In genomic region chr2:127597046-127597983, GRCh38 we compare ENCODE assay signal across 26 cellular contexts. TPM values are rescaled to one million over a fixed set of nuclear protein-coding genes. Genes with fewer than 3 reads are reported as not detected.
DNase-seq lines count a peak whose midpoint lies in the region; FAIRE-seq and TF ChIP-seq lines count a peak whose summit lies in the region.
"Had no signal": no experiment of that assay in that cellular context is flagged by ENCODE, and none has a peak within 500 bp of the region (broad histone marks: within the 10 kb centered on the region; RNA-seq: fewer than 3 reads in every experiment).

No MANE protein-coding gene starts in this region.

- H3K9me3 Mint-ChIP-seq in HFFc6 (peaks cover 46% of the 10 kb centered on the region), chondrocyte (ENCODE audit: low read depth) (peaks cover 37% of the 10 kb centered on the region)
- H3K9me3 Mint-ChIP-seq: activated naive CD8-positive, alpha-beta T cell treated with anti-CD3 and anti-CD28 coated beads, Interleukin-2, amount 50 U/mL, for 24 hours; activated T-helper 17 cell treated with anti-CD3 and anti-CD28 coated beads, Interleukin-2, amount 50 U/mL, for 72 hours had no signal

- no peak for FAIRE-seq in D721Med (lab: Jason Lieb, UNC)
- FAIRE-seq: A204.1, colon, frontal cortex had no signal

- H3K27ac Mint-ChIP-seq in HFFc6, result peak overlapping the region; percentile 80
- peak overlapping the region; percentile 32 for H3K27ac Mint-ChIP-seq in chondrocyte (ENCODE audit: unreplicated experiment)
- H3K27ac Mint-ChIP-seq: activated naive CD8-positive, alpha-beta T cell treated with anti-CD3 and anti-CD28 coated beads, Interleukin-2, amount 50 U/mL, for 24 hours; activated T-helper 17 cell treated with anti-CD3 and anti-CD28 coated beads, Interleukin-2, amount 50 U/mL, for 72 hours; B cell; brain; CD8-positive, alpha-beta memory T cell; T-helper 17 cell had no signal

- H3K4me3 Mint-ChIP-seq in HFFc6 (no peak overlapping the region), chondrocyte (ENCODE audit: unreplicated experiment) (no peak overlapping the region)
- H3K4me3 Mint-ChIP-seq: activated naive CD8-positive, alpha-beta T cell treated with anti-CD3 and anti-CD28 coated beads, Interleukin-2, amount 50 U/mL, for 24 hours; activated T-helper 17 cell treated with anti-CD3 and anti-CD28 coated beads, Interleukin-2, amount 50 U/mL, for 72 hours; B cell; brain; CD8-positive, alpha-beta memory T cell; T-helper 17 cell had no signal

- intact Hi-C loops in posterior vena cava (cut with DNase I), result loop anchor here in 1 of 2 donors (5.0 kb wide), 1 partner anchor 425 kb away; no protein-coding TSS in a partner anchor

- H3K36me3 Mint-ChIP-seq in HFFc6 (ENCODE audit: low read depth), result peaks cover 47% of the 10 kb centered on the region
- peaks cover 5% of the 10 kb centered on the region for H3K36me3 Mint-ChIP-seq in chondrocyte (ENCODE audit: low read depth)
- H3K36me3 Mint-ChIP-seq: brain; CD8-positive, alpha-beta memory T cell had no signal

- H3K27me3 Mint-ChIP-seq in HFFc6 (ENCODE audit: insufficient read depth) (no peaks in the 10 kb centered on the region), chondrocyte (ENCODE audit: low read depth) (no peaks in the 10 kb centered on the region)
- H3K27me3 Mint-ChIP-seq: activated naive CD8-positive, alpha-beta T cell treated with anti-CD3 and anti-CD28 coated beads, Interleukin-2, amount 50 U/mL, for 24 hours; activated T-helper 17 cell treated with anti-CD3 and anti-CD28 coated beads, Interleukin-2, amount 50 U/mL, for 72 hours; B cell had no signal

- TF ChIP-seq CTCF in HFFc6 (IDR thresholded peaks at IDR 0.05) (no peak), chondrocyte (IDR thresholded peaks at IDR 0.05) (no peak), D721Med (IDR thresholded peaks at IDR 0.05; ENCODE audit: insufficient read depth, missing control alignments) (no peak)

- peaks cover 44% of the 10 kb centered on the region for H3K4me1 Mint-ChIP-seq in HFFc6 (ENCODE audit: low read depth)
- H3K4me1 Mint-ChIP-seq in chondrocyte (ENCODE audit: low read depth), result peaks cover 23% of the 10 kb centered on the region
- H3K4me1 Mint-ChIP-seq: activated naive CD8-positive, alpha-beta T cell treated with anti-CD3 and anti-CD28 coated beads, Interleukin-2, amount 50 U/mL, for 24 hours; activated T-helper 17 cell treated with anti-CD3 and anti-CD28 coated beads, Interleukin-2, amount 50 U/mL, for 72 hours; brain had no signal

- peak; percentile 23 for DNase-seq in activated CD8-positive, alpha-beta memory T cell treated with anti-CD3 and anti-CD28 coated beads, Interleukin-2, amount 50 U/mL, for 48 hours
- DNase-seq in activated CD8-positive, alpha-beta memory T cell treated with anti-CD3 and anti-CD28 coated beads, Interleukin-2, amount 50 U/mL, for 4 hours, result no peak
- DNase-seq in HFFc6, result no peak
- peak; percentile 58 for DNase-seq in chondrocyte (ENCODE audit: low spot score)
- peak; percentile 65 for DNase-seq in posterior vena cava (ENCODE audit: low spot score)
- no peak for DNase-seq in amygdala (lab: John Stamatoyannopoulos, UW)
- DNase-seq in D721Med (ENCODE audit: insufficient read length, low spot score), result no peak
- no peak for DNase-seq in DMS79 treated with DMSO at 0.1 percent for 48 hours (lab: John Stamatoyannopoulos, UW)
- DNase-seq: activated CD4-positive, alpha-beta T cell treated with anti-CD3 and anti-CD28 coated beads for 48 hours; activated naive CD8-positive, alpha-beta T cell treated with anti-CD3 and anti-CD28 coated beads, Interleukin-2, amount 50 U/mL, for 24 hours; CD8-positive, alpha-beta memory T cell; DMS53; esophagus squamous epithelium; GF-D8; KBM-7; NCI-H146; NCI-H526; T-helper 17 cell; uterus had no signal

RNA-seq across cellular contexts. Expression of gene GPR17, which starts 48.6 kb away (rescaled TPM):
- total RNA-seq in HFFc6 (2021; fragmentation: NEBNext Ultra II Directional; extraction: Animal tissue kit (Norgen Biotek cat#: 25700)), result not detected
- not detected in 3 replicates for total RNA-seq in chondrocyte
- total RNA-seq in posterior vena cava, result under 1 TPM in 1 of 2 donors, not detected in 1; 0.10 TPM
- total RNA-seq: activated T-helper 17 cell treated with anti-CD3 and anti-CD28 coated beads, Interleukin-2, amount 50 U/mL, for 72 hours; B cell; CD8-positive, alpha-beta memory T cell; esophagus squamous epithelium; pulmonary artery endothelial cell; T-helper 17 cell had no signal

Comparison
In these comparisons a context has a peak if more than half of its experiments do, and no peak if none do; other contexts are left out.
1. DNase-seq: peak in activated CD8-positive, alpha-beta memory T cell treated with anti-CD3 and anti-CD28 coated beads, Interleukin-2, amount 50 U/mL, for 48 hours (single experiment), chondrocyte (single experiment) and posterior vena cava (single experiment); none in activated CD8-positive, alpha-beta memory T cell treated with anti-CD3 and anti-CD28 coated beads, Interleukin-2, amount 50 U/mL, for 4 hours (single experiment), HFFc6 (single experiment), amygdala (0 of 56), D721Med (single experiment) and DMS79 treated with DMSO at 0.1 percent for 48 hours (single experiment).